Comparison of ENCODE assay signal across 9 cellular contexts in the genomic region with DNA sequence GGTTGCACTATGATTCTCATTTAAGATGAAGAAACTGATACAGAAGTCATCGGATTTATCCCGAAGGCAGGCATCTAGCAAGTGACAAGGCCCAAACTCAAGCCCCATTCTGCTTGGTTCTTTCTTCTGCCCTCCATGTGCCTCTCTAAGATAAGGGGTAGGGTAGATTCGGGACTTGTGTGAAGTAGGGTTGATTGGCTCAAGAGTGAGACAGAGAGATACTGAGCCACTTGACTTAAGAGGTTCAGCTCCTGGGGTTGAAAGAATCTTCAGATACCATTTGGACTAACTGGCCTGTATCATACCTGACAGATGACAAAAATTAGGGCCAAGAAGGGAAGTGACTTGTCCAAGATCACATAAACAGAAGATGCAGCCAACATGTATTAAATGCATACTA. TPM values are rescaled to one million over a fixed set of nuclear protein-coding genes. Genes with fewer than 3 reads are reported as not detected.
DNase-seq lines count a peak whose midpoint lies in the region; ATAC-seq and TF ChIP-seq lines count a peak whose summit lies in the region.
"Had no signal": no experiment of that assay in that cellular context is flagged by ENCODE, and none has a peak within 500 bp of the region (broad histone marks: within the 10 kb centered on the region; RNA-seq: fewer than 3 reads in every experiment).

No MANE protein-coding gene starts in this region.

- no peak for ATAC-seq in activated CD8-positive, alpha-beta memory T cell treated with anti-CD3 and anti-CD28 coated beads, Interleukin-2, amount 10 ng/mL, durations not matched to agents 7 days and 5 days
- ATAC-seq in left lung: no peak
- no peak for ATAC-seq in HG03135 (IDR thresholded peaks at IDR 0.05; ENCODE audit: unreplicated experiment)
- no peak for ATAC-seq in HG02840 (IDR thresholded peaks at IDR 0.05; ENCODE audit: low FRiP score, unreplicated experiment)

- H3K27ac ChIP-seq in left lung: no peak overlapping the region
- H3K27ac ChIP-seq in tibial artery: peak overlapping the region in 1 of 2 donors; percentile 92

- peaks cover 14% of the 10 kb centered on the region for H3K36me3 Mint-ChIP-seq in activated CD8-positive, alpha-beta memory T cell treated with anti-CD3 and anti-CD28 coated beads, Interleukin-2, amount 10 ng/mL, durations not matched to agents 7 days and 5 days
- peaks cover 9% of the 10 kb centered on the region for H3K36me3 Mint-ChIP-seq in activated naive CD8-positive, alpha-beta T cell treated with anti-CD3 and anti-CD28 coated beads for 36 hours

- intact Hi-C loops in left lung (cut with DNase I): no loop called here
- intact Hi-C loops in tibial artery (cut with DNase I; ENCODE audit: low total_unique reads): no loop called here

- H3K27me3 ChIP-seq in left lung: no peaks in the 10 kb centered on the region
- H3K27me3 ChIP-seq in tibial artery: no peaks in the 10 kb centered on the region

- H3K36me3 ChIP-seq in left lung (peaks cover 0 to 15% of the 10 kb centered on the region in 2 donors), tibial artery (peaks cover 13 to 19% (median 14%) of the 10 kb centered on the region in 3 donors)

- H3K9me3 ChIP-seq in left lung (no peaks in the 10 kb centered on the region), tibial artery (no peaks in the 10 kb centered on the region)

- TF ChIP-seq CTCF in left lung (IDR thresholded peaks at IDR 0.05): no peak
- TF ChIP-seq CTCF in tibial artery (IDR thresholded peaks at IDR 0.05): no peak

- peak overlapping the region; percentile 98 for H3K4me3 Mint-ChIP-seq in activated CD8-positive, alpha-beta memory T cell treated with anti-CD3 and anti-CD28 coated beads, Interleukin-2, amount 10 ng/mL, durations not matched to agents 7 days and 5 days
- peak overlapping the region; percentile 91 for H3K4me3 Mint-ChIP-seq in activated naive CD8-positive, alpha-beta T cell treated with anti-CD3 and anti-CD28 coated beads for 36 hours

- no peaks in the 10 kb centered on the region for H3K27me3 Mint-ChIP-seq in activated CD8-positive, alpha-beta memory T cell treated with anti-CD3 and anti-CD28 coated beads, Interleukin-2, amount 10 ng/mL, durations not matched to agents 7 days and 5 days
- no peaks in the 10 kb centered on the region for H3K27me3 Mint-ChIP-seq in activated naive CD8-positive, alpha-beta T cell treated with anti-CD3 and anti-CD28 coated beads for 36 hours

- H3K4me1 ChIP-seq in left lung (peaks cover 10 to 45% of the 10 kb centered on the region in 2 donors), tibial artery (peaks cover 0 to 16% (median 11%) of the 10 kb centered on the region in 4 donors)

- CTCF ChIA-PET in activated CD8-positive, alpha-beta memory T cell treated with anti-CD3 and anti-CD28 coated beads, Interleukin-2, amount 10 ng/mL, durations not matched to agents 7 days and 5 days (lab: Charles Lee): interaction anchor here (1.0 to 11.6 kb wide), 6 partner anchors 9 to 66 kb away, joined by 3 to 165 read pairs (median 7); partner anchors contain the start of gene PRKCD

- H3K4me1 Mint-ChIP-seq in activated CD8-positive, alpha-beta memory T cell treated with anti-CD3 and anti-CD28 coated beads, Interleukin-2, amount 10 ng/mL, durations not matched to agents 7 days and 5 days: peaks cover 28% of the 10 kb centered on the region
- peaks cover 19% of the 10 kb centered on the region for H3K4me1 Mint-ChIP-seq in activated naive CD8-positive, alpha-beta T cell treated with anti-CD3 and anti-CD28 coated beads for 36 hours

- no peaks in the 10 kb centered on the region for H3K9me3 Mint-ChIP-seq in activated CD8-positive, alpha-beta memory T cell treated with anti-CD3 and anti-CD28 coated beads, Interleukin-2, amount 10 ng/mL, durations not matched to agents 7 days and 5 days (ENCODE audit: low read depth)
- no peaks in the 10 kb centered on the region for H3K9me3 Mint-ChIP-seq in activated naive CD8-positive, alpha-beta T cell treated with anti-CD3 and anti-CD28 coated beads for 36 hours

- H3K4me3 ChIP-seq in left lung: peak overlapping the region; percentile 76 to 91
- H3K4me3 ChIP-seq in tibial artery: peak overlapping the region; percentile 89 to 93

- peak overlapping the region; percentile 92 for H3K27ac Mint-ChIP-seq in activated CD8-positive, alpha-beta memory T cell treated with anti-CD3 and anti-CD28 coated beads, Interleukin-2, amount 10 ng/mL, durations not matched to agents 7 days and 5 days
- peak overlapping the region; percentile 95 for H3K27ac Mint-ChIP-seq in activated naive CD8-positive, alpha-beta T cell treated with anti-CD3 and anti-CD28 coated beads for 36 hours

- DNase-seq in activated CD8-positive, alpha-beta memory T cell treated with anti-CD3 and anti-CD28 coated beads, Interleukin-2, amount 10 ng/mL, durations not matched to agents 7 days and 5 days: no peak
- no peak for DNase-seq in activated CD8-positive, alpha-beta memory T cell treated with anti-CD3 and anti-CD28 coated beads, Interleukin-2, amount 50 U/mL, for 4 hours
- no peak for DNase-seq in activated naive CD8-positive, alpha-beta T cell treated with anti-CD3 and anti-CD28 coated beads for 36 hours
- DNase-seq in left lung (no peak), tibial artery (no peak), NCI-H2171 treated with DMSO at 0.1 percent for 48 hours (lab: John Stamatoyannopoulos, UW) (no peak)
- DNase-seq: DMS79 treated with DMSO at 0.1 percent for 48 hours had no signal

RNA-seq across cellular contexts. Expression of gene RFT1, which starts 0.9 kb away (rescaled TPM):
- total RNA-seq in activated CD8-positive, alpha-beta memory T cell treated with anti-CD3 and anti-CD28 coated beads, Interleukin-2, amount 10 ng/mL, durations not matched to agents 7 days and 5 days: 10 to 100 TPM; 32.4 to 38.3 TPM
- 10 to 100 TPM; 49.3 to 50.7 TPM for total RNA-seq in activated naive CD8-positive, alpha-beta T cell treated with anti-CD3 and anti-CD28 coated beads for 36 hours
- 10 to 100 TPM; 24.3 to 28.0 TPM for total RNA-seq in left lung

RNA-seq across cellular contexts. Expression of gene PRKCD, which starts 31.7 kb away (rescaled TPM):
- total RNA-seq in activated CD8-positive, alpha-beta memory T cell treated with anti-CD3 and anti-CD28 coated beads, Interleukin-2, amount 10 ng/mL, durations not matched to agents 7 days and 5 days: 10 to 100 TPM; 17.2 to 18.7 TPM
- 10 to 100 TPM; 16.5 to 17.5 TPM for total RNA-seq in activated naive CD8-positive, alpha-beta T cell treated with anti-CD3 and anti-CD28 coated beads for 36 hours
- total RNA-seq in left lung: 10 to 100 TPM; 73.2 to 73.7 TPM
